In the genomic region with DNA sequence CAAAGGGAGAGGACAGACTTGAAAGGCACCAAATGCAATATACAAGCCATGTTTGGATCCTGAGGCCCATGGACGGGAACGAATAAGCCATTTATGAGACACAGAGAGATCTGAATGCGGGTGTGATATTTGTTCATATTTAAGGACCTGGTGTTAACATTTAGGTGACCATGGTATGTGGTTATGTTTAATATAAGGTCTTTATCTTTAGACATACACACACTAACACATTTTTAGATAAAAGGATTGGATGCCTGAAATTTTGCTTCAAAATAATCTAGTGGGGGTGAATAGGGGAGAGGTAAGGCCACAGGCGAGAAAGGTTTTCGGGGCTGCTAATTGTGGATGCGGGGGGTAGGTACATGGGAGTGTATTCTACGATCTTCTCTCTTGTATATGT, we compare ENCODE assay signal across 22 cellular contexts. TPM values are rescaled to one million over a fixed set of nuclear protein-coding genes. Genes with fewer than 3 reads are reported as not detected.
DNase-seq lines count a peak whose midpoint lies in the region; ATAC-seq and TF ChIP-seq lines count a peak whose summit lies in the region.
"Had no signal": no experiment of that assay in that cellular context is flagged by ENCODE, and none has a peak within 500 bp of the region (broad histone marks: within the 10 kb centered on the region; RNA-seq: fewer than 3 reads in every experiment).

No MANE protein-coding gene starts in this region.

- no peak overlapping the region for H3K4me3 ChIP-seq in OCI-LY3 (ENCODE audit: low read length)
- H3K4me3 ChIP-seq: upper lobe of right lung had no signal

- H4K20me1 ChIP-seq in OCI-LY3 (ENCODE audit: insufficient read depth, low read length), result peaks cover 28% of the 10 kb centered on the region; the same call in 1 of the 2 replicates

- no peaks in the 10 kb centered on the region for H3K27me3 ChIP-seq in OCI-LY3 (ENCODE audit: low read depth, low read length)
- H3K27me3 ChIP-seq: upper lobe of right lung had no signal

- no peak overlapping the region for H3K9ac ChIP-seq in OCI-LY3 (ENCODE audit: low read length)
- H3K9ac ChIP-seq: parathyroid adenoma had no signal

- H3K9me3 Mint-ChIP-seq in activated CD8-positive, alpha-beta memory T cell treated with anti-CD3 and anti-CD28 coated beads, Interleukin-2, amount 10 ng/mL, durations not matched to agents 7 days and 5 days (ENCODE audit: low read depth), result no peaks in the 10 kb centered on the region
- H3K9me3 Mint-ChIP-seq in activated naive CD8-positive, alpha-beta T cell treated with anti-CD3 and anti-CD28 coated beads, Interleukin-2, amount 50 U/mL, for 24 hours, result no peaks in the 10 kb centered on the region
- no peaks in the 10 kb centered on the region for H3K9me3 Mint-ChIP-seq in stimulated activated effector memory CD8-positive, alpha-beta T cell treated with anti-CD3 and anti-CD28 coated beads, Interleukin-12 subunit alpha, Interleukin-12 subunit beta, amount 100 ng/mL, for 72 hours

- H3K36me3 ChIP-seq in OCI-LY3 (replicated peaks; ENCODE audit: low read depth, low read length), result peaks cover 75% of the 10 kb centered on the region

- no peak for TF ChIP-seq CTCF in OCI-LY3 (IDR thresholded peaks at IDR 0.05; ENCODE audit: low read depth, low read length)

- H3K27ac ChIP-seq in OCI-LY3 (ENCODE audit: low read length), result peak overlapping the region; percentile 96
- H3K27ac ChIP-seq: parathyroid adenoma, upper lobe of right lung had no signal

- H3K9me3 ChIP-seq in OCI-LY3 (ENCODE audit: insufficient read depth, low read length), result no peaks in the 10 kb centered on the region
- H3K9me3 ChIP-seq: upper lobe of right lung had no signal

- no peak for ATAC-seq in activated CD8-positive, alpha-beta memory T cell treated with anti-CD3 and anti-CD28 coated beads, Interleukin-2, amount 10 ng/mL, durations not matched to agents 7 days and 5 days
- ATAC-seq in activated naive CD8-positive, alpha-beta T cell treated with anti-CD3 and anti-CD28 coated beads, Interleukin-2, amount 50 U/mL, for 24 hours, result no peak
- ATAC-seq in stimulated activated effector memory CD8-positive, alpha-beta T cell treated with anti-CD3 and anti-CD28 coated beads, Interleukin-12 subunit alpha, Interleukin-12 subunit beta, amount 100 ng/mL, for 72 hours, result no peak
- ATAC-seq in GM18870 (IDR thresholded peaks at IDR 0.05; ENCODE audit: unreplicated experiment) (no peak), HG03521 (IDR thresholded peaks at IDR 0.05; ENCODE audit: unreplicated experiment) (no peak)
- ATAC-seq: HepG2, left colon, upper lobe of right lung had no signal

- H2AFZ ChIP-seq in OCI-LY3 (ENCODE audit: low read depth, low read length), result no peak overlapping the region
- H2AFZ ChIP-seq: parathyroid adenoma had no signal

- H3K4me1 Mint-ChIP-seq in activated CD8-positive, alpha-beta memory T cell treated with anti-CD3 and anti-CD28 coated beads, Interleukin-2, amount 10 ng/mL, durations not matched to agents 7 days and 5 days, result peaks cover 95% of the 10 kb centered on the region
- H3K4me1 Mint-ChIP-seq in activated naive CD8-positive, alpha-beta T cell treated with anti-CD3 and anti-CD28 coated beads, Interleukin-2, amount 50 U/mL, for 24 hours, result peaks cover 91% of the 10 kb centered on the region
- H3K4me1 Mint-ChIP-seq in stimulated activated effector memory CD8-positive, alpha-beta T cell treated with anti-CD3 and anti-CD28 coated beads, Interleukin-12 subunit alpha, Interleukin-12 subunit beta, amount 100 ng/mL, for 72 hours, result peaks cover 92% of the 10 kb centered on the region

- H3K4me1 ChIP-seq in OCI-LY3 (ENCODE audit: low read length), result peaks cover 60% of the 10 kb centered on the region
- H3K4me1 ChIP-seq: parathyroid adenoma had no signal

- no peak for DNase-seq in activated CD8-positive, alpha-beta memory T cell treated with anti-CD3 and anti-CD28 coated beads, Interleukin-2, amount 10 ng/mL, durations not matched to agents 7 days and 5 days
- no peak for DNase-seq in activated CD8-positive, alpha-beta memory T cell treated with anti-CD3 and anti-CD28 coated beads, Interleukin-2, amount 50 U/mL, for 48 hours
- DNase-seq in activated naive CD8-positive, alpha-beta T cell treated with anti-CD3 and anti-CD28 coated beads, Interleukin-2, amount 50 U/mL, for 24 hours, result no peak
- no peak for DNase-seq in stimulated activated effector memory CD8-positive, alpha-beta T cell treated with anti-CD3 and anti-CD28 coated beads, Interleukin-12 subunit alpha, Interleukin-12 subunit beta, amount 100 ng/mL, for 72 hours (ENCODE audit: low spot score in 2 of 2)
- no peak for DNase-seq in GDM1 (lab: John Stamatoyannopoulos, UW)
- DNase-seq: activated CD4-positive, alpha-beta T cell treated with anti-CD3 and anti-CD28 coated beads, Interleukin-2, amount 50 U/mL, for 48 hours; COR-L47; effector CD4-positive, alpha-beta T cell; hippocampal formation; NCI-H2107; NCI-H748 treated with DMSO at 0.1 percent for 48 hours had no signal

- H3K27me3 Mint-ChIP-seq in activated CD8-positive, alpha-beta memory T cell treated with anti-CD3 and anti-CD28 coated beads, Interleukin-2, amount 10 ng/mL, durations not matched to agents 7 days and 5 days, result no peaks in the 10 kb centered on the region
- H3K27me3 Mint-ChIP-seq in activated naive CD8-positive, alpha-beta T cell treated with anti-CD3 and anti-CD28 coated beads, Interleukin-2, amount 50 U/mL, for 24 hours, result no peaks in the 10 kb centered on the region

- peaks cover 78% of the 10 kb centered on the region for H3K36me3 Mint-ChIP-seq in activated CD8-positive, alpha-beta memory T cell treated with anti-CD3 and anti-CD28 coated beads, Interleukin-2, amount 10 ng/mL, durations not matched to agents 7 days and 5 days
- peaks cover 77% of the 10 kb centered on the region for H3K36me3 Mint-ChIP-seq in activated naive CD8-positive, alpha-beta T cell treated with anti-CD3 and anti-CD28 coated beads, Interleukin-2, amount 50 U/mL, for 24 hours (ENCODE audit: low read depth)
- H3K36me3 Mint-ChIP-seq in stimulated activated effector memory CD8-positive, alpha-beta T cell treated with anti-CD3 and anti-CD28 coated beads, Interleukin-12 subunit alpha, Interleukin-12 subunit beta, amount 100 ng/mL, for 72 hours, result peaks cover 100% of the 10 kb centered on the region

- no peak overlapping the region for H3K4me2 ChIP-seq in OCI-LY3 (ENCODE audit: low read length)

- peak overlapping the region; percentile 93 for H3K27ac Mint-ChIP-seq in activated CD8-positive, alpha-beta memory T cell treated with anti-CD3 and anti-CD28 coated beads, Interleukin-2, amount 10 ng/mL, durations not matched to agents 7 days and 5 days
- peak overlapping the region; percentile 84 for H3K27ac Mint-ChIP-seq in activated naive CD8-positive, alpha-beta T cell treated with anti-CD3 and anti-CD28 coated beads, Interleukin-2, amount 50 U/mL, for 24 hours
- peak overlapping the region; percentile 96 for H3K27ac Mint-ChIP-seq in stimulated activated effector memory CD8-positive, alpha-beta T cell treated with anti-CD3 and anti-CD28 coated beads, Interleukin-12 subunit alpha, Interleukin-12 subunit beta, amount 100 ng/mL, for 72 hours

- CTCF ChIA-PET in activated CD8-positive, alpha-beta memory T cell treated with anti-CD3 and anti-CD28 coated beads, Interleukin-2, amount 10 ng/mL, durations not matched to agents 7 days and 5 days (lab: Charles Lee), result interaction anchor here (1.0 to 1.1 kb wide), 2 partner anchors 9 to 12 kb away, joined by 4 to 11 read pairs; a partner anchor contains a TSS

- peak overlapping the region; percentile 8 for H3K4me3 Mint-ChIP-seq in activated CD8-positive, alpha-beta memory T cell treated with anti-CD3 and anti-CD28 coated beads, Interleukin-2, amount 10 ng/mL, durations not matched to agents 7 days and 5 days
- H3K4me3 Mint-ChIP-seq in activated naive CD8-positive, alpha-beta T cell treated with anti-CD3 and anti-CD28 coated beads, Interleukin-2, amount 50 U/mL, for 24 hours, result peak overlapping the region; percentile 18
- H3K4me3 Mint-ChIP-seq in stimulated activated effector memory CD8-positive, alpha-beta T cell treated with anti-CD3 and anti-CD28 coated beads, Interleukin-12 subunit alpha, Interleukin-12 subunit beta, amount 100 ng/mL, for 72 hours, result peak overlapping the region; percentile 71

- peaks cover 82% of the 10 kb centered on the region for H3K79me2 ChIP-seq in OCI-LY3 (ENCODE audit: low read length)
- H3K79me2 ChIP-seq: parathyroid adenoma had no signal

RNA-seq across cellular contexts. Expression of a gene that starts 12.4 kb away (rescaled TPM):
- 100 to 1,000 TPM; 432 to 500 TPM for total RNA-seq in activated CD8-positive, alpha-beta memory T cell treated with anti-CD3 and anti-CD28 coated beads, Interleukin-2, amount 10 ng/mL, durations not matched to agents 7 days and 5 days

RNA-seq across cellular contexts. Expression of a gene that starts 45.7 kb away (rescaled TPM):
- total RNA-seq in activated CD8-positive, alpha-beta memory T cell treated with anti-CD3 and anti-CD28 coated beads, Interleukin-2, amount 10 ng/mL, durations not matched to agents 7 days and 5 days, result not detected
- total RNA-seq: A673; left colon; RPMI7951; skeletal muscle tissue; T-helper 2 cell treated with Interferon-gamma antibody and Interleukin-4, amounts not matched to agents 100 ng/mL and 5 ng/mL, for 36 hours had no signal

RNA-seq across cellular contexts. Expression of a gene that starts 52.5 kb away (rescaled TPM):
- total RNA-seq in activated CD8-positive, alpha-beta memory T cell treated with anti-CD3 and anti-CD28 coated beads, Interleukin-2, amount 10 ng/mL, durations not matched to agents 7 days and 5 days, result not detected
- total RNA-seq: A673; left colon; RPMI7951; T-helper 2 cell treated with Interferon-gamma antibody and Interleukin-4, amounts not matched to agents 100 ng/mL and 5 ng/mL, for 36 hours had no signal

Comparison
In these comparisons a context has a peak if more than half of its experiments do, and no peak if none do; other contexts are left out.
1. H3K4me3 Mint-ChIP-seq: peak in every context shown above with its lines; median percentile 71 in stimulated activated effector memory CD8-positive, alpha-beta T cell treated with anti-CD3 and anti-CD28 coated beads, Interleukin-12 subunit alpha, Interleukin-12 subunit beta, amount 100 ng/mL, for 72 hours; 18 in activated naive CD8-positive, alpha-beta T cell treated with anti-CD3 and anti-CD28 coated beads, Interleukin-2, amount 50 U/mL, for 24 hours; 8 in activated CD8-positive, alpha-beta memory T cell treated with anti-CD3 and anti-CD28 coated beads, Interleukin-2, amount 10 ng/mL, durations not matched to agents 7 days and 5 days.